Comparison of ENCODE assay signal across 1 cellular context in genomic region chr9:112174965-112175795, GRCh38.
TF ChIP-seq lines count a peak whose summit lies in the region.

Gene SUSD1 (minus strand): TSS chr9:112175297. CDS start chr9:112175235, 62 bp downstream.

TF ChIP-seq in K562, 482 proteins besides CTCF, POLR2A, EP300 and RAD21 (continued from another document and continues in another):
- no peak for TF ChIP-seq ZNF592 (IDR thresholded peaks at IDR 0.05)
- no peak for TF ChIP-seq HSF4 (CRISPR knock-in tag; IDR thresholded peaks at IDR 0.05; ENCODE audit: borderline replicate concordance)
- TF ChIP-seq CBX8 (IDR thresholded peaks at IDR 0.05; ENCODE audit: borderline replicate concordance, extremely low read depth, low read depth, low read length, poor library complexity, severe bottlenecking): no peak
- no peak for TF ChIP-seq GABPB2 (CRISPR knock-in tag; conservative IDR thresholded peaks at IDR 0.05)
- no peak for TF ChIP-seq NR2C2 (CRISPR knock-in tag; IDR thresholded peaks at IDR 0.05)
- no peak for TF ChIP-seq NR2C2 (tag; IDR thresholded peaks at IDR 0.05)
- TF ChIP-seq, protein P1, sequence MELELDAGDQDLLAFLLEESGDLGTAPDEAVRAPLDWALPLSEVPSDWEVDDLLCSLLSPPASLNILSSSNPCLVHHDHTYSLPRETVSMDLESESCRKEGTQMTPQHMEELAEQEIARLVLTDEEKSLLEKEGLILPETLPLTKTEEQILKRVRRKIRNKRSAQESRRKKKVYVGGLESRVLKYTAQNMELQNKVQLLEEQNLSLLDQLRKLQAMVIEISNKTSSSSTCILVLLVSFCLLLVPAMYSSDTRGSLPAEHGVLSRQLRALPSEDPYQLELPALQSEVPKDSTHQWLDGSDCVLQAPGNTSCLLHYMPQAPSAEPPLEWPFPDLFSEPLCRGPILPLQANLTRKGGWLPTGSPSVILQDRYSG (tag; conservative IDR thresholded peaks at IDR 0.05; ENCODE audit: low read depth): no peak
- TF ChIP-seq TAF7 (tag; IDR thresholded peaks at IDR 0.05): peak; percentile 43; the same call in 1 of the 2 replicates
- no peak for TF ChIP-seq ZNF3 (CRISPR knock-in tag; IDR thresholded peaks at IDR 0.05)
- TF ChIP-seq, protein P2, sequence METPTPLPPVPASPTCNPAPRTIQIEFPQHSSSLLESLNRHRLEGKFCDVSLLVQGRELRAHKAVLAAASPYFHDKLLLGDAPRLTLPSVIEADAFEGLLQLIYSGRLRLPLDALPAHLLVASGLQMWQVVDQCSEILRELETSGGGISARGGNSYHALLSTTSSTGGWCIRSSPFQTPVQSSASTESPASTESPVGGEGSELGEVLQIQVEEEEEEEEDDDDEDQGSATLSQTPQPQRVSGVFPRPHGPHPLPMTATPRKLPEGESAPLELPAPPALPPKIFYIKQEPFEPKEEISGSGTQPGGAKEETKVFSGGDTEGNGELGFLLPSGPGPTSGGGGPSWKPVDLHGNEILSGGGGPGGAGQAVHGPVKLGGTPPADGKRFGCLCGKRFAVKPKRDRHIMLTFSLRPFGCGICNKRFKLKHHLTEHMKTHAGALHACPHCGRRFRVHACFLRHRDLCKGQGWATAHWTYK (CRISPR knock-in tag; IDR thresholded peaks at IDR 0.05): no peak
- no peak for TF ChIP-seq ZBTB8A (IDR thresholded peaks at IDR 0.05; ENCODE audit: partially characterized antibody)
- no peak for TF ChIP-seq ZNF561 (CRISPR knock-in tag; conservative IDR thresholded peaks at IDR 0.05)
- TF ChIP-seq ZBTB1 (CRISPR knock-in tag; IDR thresholded peaks at IDR 0.05; ENCODE audit: borderline replicate concordance, low read depth): no peak; the same call in 1 of the 2 replicates
- TF ChIP-seq, protein P3, sequence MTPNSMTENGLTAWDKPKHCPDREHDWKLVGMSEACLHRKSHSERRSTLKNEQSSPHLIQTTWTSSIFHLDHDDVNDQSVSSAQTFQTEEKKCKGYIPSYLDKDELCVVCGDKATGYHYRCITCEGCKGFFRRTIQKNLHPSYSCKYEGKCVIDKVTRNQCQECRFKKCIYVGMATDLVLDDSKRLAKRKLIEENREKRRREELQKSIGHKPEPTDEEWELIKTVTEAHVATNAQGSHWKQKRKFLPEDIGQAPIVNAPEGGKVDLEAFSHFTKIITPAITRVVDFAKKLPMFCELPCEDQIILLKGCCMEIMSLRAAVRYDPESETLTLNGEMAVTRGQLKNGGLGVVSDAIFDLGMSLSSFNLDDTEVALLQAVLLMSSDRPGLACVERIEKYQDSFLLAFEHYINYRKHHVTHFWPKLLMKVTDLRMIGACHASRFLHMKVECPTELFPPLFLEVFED (CRISPR knock-in tag; conservative IDR thresholded peaks at IDR 0.05): no peak; the same call in 1 of the 2 replicates
- no peak for TF ChIP-seq EGR1 (conservative IDR thresholded peaks at IDR 0.05)
- TF ChIP-seq FOS (IDR thresholded peaks at IDR 0.05; ENCODE audit: extremely low read depth, insufficient read length): no peak
- TF ChIP-seq MLLT1 (IDR thresholded peaks at IDR 0.05): no peak
- no peak for TF ChIP-seq KLF16 (IDR thresholded peaks at IDR 0.05)
- no peak for TF ChIP-seq XRCC4 (IDR thresholded peaks at IDR 0.05; ENCODE audit: extremely low read depth, insufficient read depth, insufficient read length)
- TF ChIP-seq, protein P4, sequence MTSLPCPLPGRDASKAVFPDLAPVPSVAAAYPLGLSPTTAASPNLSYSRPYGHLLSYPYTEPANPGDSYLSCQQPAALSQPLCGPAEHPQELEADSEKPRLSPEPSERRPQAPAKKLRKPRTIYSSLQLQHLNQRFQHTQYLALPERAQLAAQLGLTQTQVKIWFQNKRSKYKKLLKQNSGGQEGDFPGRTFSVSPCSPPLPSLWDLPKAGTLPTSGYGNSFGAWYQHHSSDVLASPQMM (CRISPR knock-in tag; IDR thresholded peaks at IDR 0.05): no peak
- TF ChIP-seq SMARCC2 (IDR thresholded peaks at IDR 0.05; ENCODE audit: low read depth): no peak
- TF ChIP-seq, protein P5, sequence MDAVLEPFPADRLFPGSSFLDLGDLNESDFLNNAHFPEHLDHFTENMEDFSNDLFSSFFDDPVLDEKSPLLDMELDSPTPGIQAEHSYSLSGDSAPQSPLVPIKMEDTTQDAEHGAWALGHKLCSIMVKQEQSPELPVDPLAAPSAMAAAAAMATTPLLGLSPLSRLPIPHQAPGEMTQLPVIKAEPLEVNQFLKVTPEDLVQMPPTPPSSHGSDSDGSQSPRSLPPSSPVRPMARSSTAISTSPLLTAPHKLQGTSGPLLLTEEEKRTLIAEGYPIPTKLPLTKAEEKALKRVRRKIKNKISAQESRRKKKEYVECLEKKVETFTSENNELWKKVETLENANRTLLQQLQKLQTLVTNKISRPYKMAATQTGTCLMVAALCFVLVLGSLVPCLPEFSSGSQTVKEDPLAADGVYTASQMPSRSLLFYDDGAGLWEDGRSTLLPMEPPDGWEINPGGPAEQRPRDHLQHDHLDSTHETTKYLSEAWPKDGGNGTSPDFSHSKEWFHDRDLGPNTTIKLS (IDR thresholded peaks at IDR 0.05; ENCODE audit: borderline replicate concordance, low read depth): no peak
- TF ChIP-seq TRIM24 (IDR thresholded peaks at IDR 0.05): no peak
- no peak; the same call in 1 of the 2 replicates for TF ChIP-seq ZNF589 (CRISPR knock-in tag; IDR thresholded peaks at IDR 0.05; ENCODE audit: low read depth)
- no peak for TF ChIP-seq PHF20 (IDR thresholded peaks at IDR 0.05; ENCODE audit: partially characterized antibody)
- no peak for TF ChIP-seq ZNF75A (CRISPR knock-in tag; IDR thresholded peaks at IDR 0.05)
- TF ChIP-seq DMBX1 (CRISPR knock-in tag; IDR thresholded peaks at IDR 0.05; ENCODE audit: borderline replicate concordance): no peak
- TF ChIP-seq ZNF197 (CRISPR knock-in tag; IDR thresholded peaks at IDR 0.05; ENCODE audit: low read depth): 0 out of 2 replicates have a peak, but pooled peaks have one; percentile 36
- no peak for TF ChIP-seq ILF3 (IDR thresholded peaks at IDR 0.05; ENCODE audit: borderline replicate concordance)
- TF ChIP-seq, protein P6, sequence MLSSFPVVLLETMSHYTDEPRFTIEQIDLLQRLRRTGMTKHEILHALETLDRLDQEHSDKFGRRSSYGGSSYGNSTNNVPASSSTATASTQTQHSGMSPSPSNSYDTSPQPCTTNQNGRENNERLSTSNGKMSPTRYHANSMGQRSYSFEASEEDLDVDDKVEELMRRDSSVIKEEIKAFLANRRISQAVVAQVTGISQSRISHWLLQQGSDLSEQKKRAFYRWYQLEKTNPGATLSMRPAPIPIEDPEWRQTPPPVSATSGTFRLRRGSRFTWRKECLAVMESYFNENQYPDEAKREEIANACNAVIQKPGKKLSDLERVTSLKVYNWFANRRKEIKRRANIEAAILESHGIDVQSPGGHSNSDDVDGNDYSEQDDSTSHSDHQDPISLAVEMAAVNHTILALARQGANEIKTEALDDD (IDR thresholded peaks at IDR 0.05): no peak
- TF ChIP-seq RREB1 (CRISPR knock-in tag; IDR thresholded peaks at IDR 0.05): no peak
- no peak for TF ChIP-seq HEY1 (CRISPR knock-in tag; IDR thresholded peaks at IDR 0.05; ENCODE audit: borderline replicate concordance)
- no peak for TF ChIP-seq ZNF436 (CRISPR knock-in tag; IDR thresholded peaks at IDR 0.05)
- TF ChIP-seq, protein P7, sequence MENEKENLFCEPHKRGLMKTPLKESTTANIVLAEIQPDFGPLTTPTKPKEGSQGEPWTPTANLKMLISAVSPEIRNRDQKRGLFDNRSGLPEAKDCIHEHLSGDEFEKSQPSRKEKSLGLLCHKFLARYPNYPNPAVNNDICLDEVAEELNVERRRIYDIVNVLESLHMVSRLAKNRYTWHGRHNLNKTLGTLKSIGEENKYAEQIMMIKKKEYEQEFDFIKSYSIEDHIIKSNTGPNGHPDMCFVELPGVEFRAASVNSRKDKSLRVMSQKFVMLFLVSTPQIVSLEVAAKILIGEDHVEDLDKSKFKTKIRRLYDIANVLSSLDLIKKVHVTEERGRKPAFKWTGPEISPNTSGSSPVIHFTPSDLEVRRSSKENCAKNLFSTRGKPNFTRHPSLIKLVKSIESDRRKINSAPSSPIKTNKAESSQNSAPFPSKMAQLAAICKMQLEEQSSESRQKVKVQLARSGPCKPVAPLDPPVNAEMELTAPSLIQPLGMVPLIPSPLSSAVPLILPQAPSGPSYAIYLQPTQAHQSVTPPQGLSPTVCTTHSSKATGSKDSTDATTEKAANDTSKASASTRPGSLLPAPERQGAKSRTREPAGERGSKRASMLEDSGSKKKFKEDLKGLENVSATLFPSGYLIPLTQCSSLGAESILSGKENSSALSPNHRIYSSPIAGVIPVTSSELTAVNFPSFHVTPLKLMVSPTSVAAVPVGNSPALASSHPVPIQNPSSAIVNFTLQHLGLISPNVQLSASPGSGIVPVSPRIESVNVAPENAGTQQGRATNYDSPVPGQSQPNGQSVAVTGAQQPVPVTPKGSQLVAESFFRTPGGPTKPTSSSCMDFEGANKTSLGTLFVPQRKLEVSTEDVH (IDR thresholded peaks at IDR 0.05; ENCODE audit: low read depth, partially characterized antibody): no peak
- no peak for TF ChIP-seq LCOR (CRISPR knock-in tag; IDR thresholded peaks at IDR 0.05)
- TF ChIP-seq RHOXF2B (CRISPR knock-in tag; conservative IDR thresholded peaks at IDR 0.05): no peak
- no peak for TF ChIP-seq SMC3 (conservative IDR thresholded peaks at IDR 0.05; ENCODE audit: insufficient read depth, low read depth, low read length)
- TF ChIP-seq, protein P8, sequence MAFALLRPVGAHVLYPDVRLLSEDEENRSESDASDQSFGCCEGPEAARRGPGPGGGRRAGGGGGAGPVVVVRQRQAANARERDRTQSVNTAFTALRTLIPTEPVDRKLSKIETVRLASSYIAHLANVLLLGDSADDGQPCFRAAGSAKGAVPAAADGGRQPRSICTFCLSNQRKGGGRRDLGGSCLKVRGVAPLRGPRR (CRISPR knock-in tag; IDR thresholded peaks at IDR 0.05): no peak
